In the genomic region with DNA sequence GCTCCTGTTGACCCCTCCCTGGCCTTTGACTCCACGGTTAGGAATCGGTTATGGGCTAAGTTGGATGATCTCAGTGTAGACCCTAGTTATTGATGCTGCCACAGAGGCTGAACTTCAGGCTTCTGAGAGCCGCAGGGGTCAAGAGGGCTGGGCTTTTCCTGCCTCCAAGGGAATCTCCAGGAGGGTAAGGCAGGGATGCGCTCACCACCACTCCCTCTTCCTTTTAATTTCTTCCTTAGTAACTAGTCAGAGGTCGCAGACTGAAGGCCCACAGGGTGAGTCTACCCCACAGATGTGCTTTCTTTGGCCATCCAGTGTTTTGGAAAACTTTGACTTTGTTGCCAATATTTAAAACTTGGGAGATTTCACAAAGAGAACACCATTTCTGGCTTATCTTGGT, we compare ENCODE assay signal across 32 cellular contexts.
"Had no signal": no experiment of that assay in that cellular context is flagged by ENCODE, and none has a peak within 500 bp of the region (broad histone marks: within the 10 kb centered on the region; RNA-seq: fewer than 3 reads in every experiment).

No MANE protein-coding gene starts in this region.

- H3K4me1 Mint-ChIP-seq: activated B cell treated with CpG ODN at 0.5 μM for 24 hours; activated CD8-positive, alpha-beta memory T cell treated with anti-CD3 and anti-CD28 coated beads, Interleukin-2, amount 10 ng/mL, durations not matched to agents 7 days and 5 days; activated naive CD4-positive, alpha-beta T cell treated with anti-CD3 and anti-CD28 coated beads, Interleukin-2, amount 50 U/mL, for 24 hours; activated naive CD8-positive, alpha-beta T cell treated with anti-CD3 and anti-CD28 coated beads for 36 hours; activated naive CD8-positive, alpha-beta T cell treated with anti-CD3 and anti-CD28 coated beads, Interleukin-2, amount 50 U/mL, for 24 hours had no signal

- H3K36me3 Mint-ChIP-seq: activated CD4-positive, alpha-beta memory T cell treated with anti-CD3 and anti-CD28 coated beads for 36 hours; activated CD8-positive, alpha-beta memory T cell treated with anti-CD3 and anti-CD28 coated beads, Interleukin-2, amount 10 ng/mL, durations not matched to agents 7 days and 5 days; activated naive CD8-positive, alpha-beta T cell treated with anti-CD3 and anti-CD28 coated beads for 36 hours had no signal

- ATAC-seq: activated CD4-positive, CD25-positive, alpha-beta regulatory T cell treated with anti-CD3 and anti-CD28 coated beads, Interleukin-2, amount 50 U/mL, for 24 hours; activated CD8-positive, alpha-beta memory T cell treated with anti-CD3 and anti-CD28 coated beads, Interleukin-2, amount 10 ng/mL, durations not matched to agents 7 days and 5 days; activated CD8-positive, alpha-beta T cell treated with anti-CD3 and anti-CD28 coated beads, Interleukin-2, amount 10 ng/mL, durations not matched to agents 7 days and 5 days; activated naive CD8-positive, alpha-beta T cell treated with anti-CD3 and anti-CD28 coated beads, Interleukin-2, amount 50 U/mL, for 24 hours; body of pancreas; gastroesophageal sphincter; heart right ventricle had no signal

- H3K27me3 Mint-ChIP-seq: activated B cell treated with CpG ODN at 0.5 μM for 24 hours; activated CD4-positive, alpha-beta memory T cell treated with anti-CD3 and anti-CD28 coated beads for 36 hours; activated CD8-positive, alpha-beta memory T cell treated with anti-CD3 and anti-CD28 coated beads, Interleukin-2, amount 10 ng/mL, durations not matched to agents 7 days and 5 days; activated naive CD4-positive, alpha-beta T cell treated with anti-CD3 and anti-CD28 coated beads, Interleukin-2, amount 50 U/mL, for 24 hours; activated naive CD8-positive, alpha-beta T cell treated with anti-CD3 and anti-CD28 coated beads for 36 hours; activated naive CD8-positive, alpha-beta T cell treated with anti-CD3 and anti-CD28 coated beads, Interleukin-2, amount 50 U/mL, for 24 hours had no signal

- H3K4me1 ChIP-seq: adrenal gland, gastroesophageal sphincter, heart right ventricle had no signal

- H3K9me3 ChIP-seq: adrenal gland, body of pancreas, esophagus squamous epithelium, gastroesophageal sphincter, heart right ventricle had no signal

- H3K36me3 ChIP-seq: adrenal gland, esophagus squamous epithelium, gastroesophageal sphincter, heart right ventricle, WERI-Rb-1 had no signal

- H3K4me3 Mint-ChIP-seq: activated B cell treated with CpG ODN at 0.5 μM for 24 hours; activated CD4-positive, alpha-beta memory T cell treated with anti-CD3 and anti-CD28 coated beads for 36 hours; activated CD8-positive, alpha-beta memory T cell treated with anti-CD3 and anti-CD28 coated beads, Interleukin-2, amount 10 ng/mL, durations not matched to agents 7 days and 5 days; activated CD8-positive, alpha-beta T cell treated with anti-CD3 and anti-CD28 coated beads, Interleukin-2, amount 10 ng/mL, durations not matched to agents 7 days and 5 days; activated naive CD4-positive, alpha-beta T cell treated with anti-CD3 and anti-CD28 coated beads for 36 hours; activated naive CD4-positive, alpha-beta T cell treated with anti-CD3 and anti-CD28 coated beads, Interleukin-2, amount 50 U/mL, for 24 hours; activated naive CD8-positive, alpha-beta T cell treated with anti-CD3 and anti-CD28 coated beads for 36 hours; activated naive CD8-positive, alpha-beta T cell treated with anti-CD3 and anti-CD28 coated beads, Interleukin-2, amount 50 U/mL, for 24 hours; activated T-helper 1 cell treated with anti-CD3 and anti-CD28 coated beads, Interleukin-12 subunit alpha, Interleukin-12 subunit beta, Interleukin-2, Interleukin-4 antibody, amounts not matched to agents 30 ng/mL and 10 ng/mL and 1 ng/mL, durations not matched to agents 14 hours and 24 hours and 36 hours; T-helper 2 cell treated with Interferon-gamma antibody and Interleukin-4, amounts not matched to agents 5 μg/mL and 100 μg/mL, for 36 hours had no signal

- H3K27ac ChIP-seq: adrenal gland, body of pancreas, esophagus squamous epithelium, gastroesophageal sphincter, heart right ventricle, WERI-Rb-1 had no signal

- DNase-seq: activated B cell treated with CpG ODN at 0.5 μM for 24 hours; activated CD4-positive, alpha-beta memory T cell treated with anti-CD3 and anti-CD28 coated beads for 36 hours; activated CD4-positive, alpha-beta T cell treated with anti-CD3 and anti-CD28 coated beads for 48 hours; activated CD8-positive, alpha-beta memory T cell treated with anti-CD3 and anti-CD28 coated beads, Interleukin-2, amount 10 ng/mL, durations not matched to agents 7 days and 5 days; activated CD8-positive, alpha-beta memory T cell treated with anti-CD3 and anti-CD28 coated beads, Interleukin-2, amount 50 U/mL, for 4 hours; activated CD8-positive, alpha-beta T cell treated with anti-CD3 and anti-CD28 coated beads, Interleukin-2, amount 10 ng/mL, durations not matched to agents 7 days and 5 days; activated effector memory CD4-positive, alpha-beta T cell treated with anti-CD3 and anti-CD28 coated beads, Interleukin-2, amount 50 U/mL, for 16 hours; activated naive CD4-positive, alpha-beta T cell treated with anti-CD3 and anti-CD28 coated beads for 36 hours; activated naive CD8-positive, alpha-beta T cell treated with anti-CD3 and anti-CD28 coated beads for 36 hours; activated naive CD8-positive, alpha-beta T cell treated with anti-CD3 and anti-CD28 coated beads, Interleukin-2, amount 50 U/mL, for 24 hours; activated T-cell treated with anti-CD3 and anti-CD28 coated beads, Interleukin-2, amount 50 U/mL, for 1 hour; activated T-cell treated with anti-CD3 and anti-CD28 coated beads, Interleukin-2, amount 50 U/mL, for 48 hours; amygdala; aorta; body of pancreas; caudate nucleus; cortex of kidney; dermis blood vessel endothelial cell; effector CD8-positive, alpha-beta T cell; erythroblast; esophagus squamous epithelium; foreskin melanocyte; heart right ventricle; T1000; WERI-Rb-1 had no signal

- H3K27me3 ChIP-seq: adrenal gland, body of pancreas, esophagus squamous epithelium, gastroesophageal sphincter, heart right ventricle had no signal

- H3K4me3 ChIP-seq: adrenal gland, body of pancreas, esophagus squamous epithelium, gastroesophageal sphincter, heart right ventricle had no signal

- H3K27ac Mint-ChIP-seq: activated B cell treated with CpG ODN at 0.5 μM for 24 hours; activated CD4-positive, alpha-beta memory T cell treated with anti-CD3 and anti-CD28 coated beads for 36 hours; activated CD8-positive, alpha-beta memory T cell treated with anti-CD3 and anti-CD28 coated beads, Interleukin-2, amount 10 ng/mL, durations not matched to agents 7 days and 5 days; activated CD8-positive, alpha-beta T cell treated with anti-CD3 and anti-CD28 coated beads, Interleukin-2, amount 10 ng/mL, durations not matched to agents 7 days and 5 days; activated naive CD4-positive, alpha-beta T cell treated with anti-CD3 and anti-CD28 coated beads for 36 hours; activated naive CD8-positive, alpha-beta T cell treated with anti-CD3 and anti-CD28 coated beads for 36 hours; activated naive CD8-positive, alpha-beta T cell treated with anti-CD3 and anti-CD28 coated beads, Interleukin-2, amount 50 U/mL, for 24 hours; activated T-helper 1 cell treated with anti-CD3 and anti-CD28 coated beads, Interleukin-12 subunit alpha, Interleukin-12 subunit beta, Interleukin-2, Interleukin-4 antibody, amounts not matched to agents 30 ng/mL and 10 ng/mL and 1 ng/mL, durations not matched to agents 14 hours and 24 hours and 36 hours; activated T-helper 2 cell treated with anti-CD3 and anti-CD28 coated beads, Interferon-gamma antibody, Interleukin-2, Interleukin-4, amounts not matched to agents 10 μg/mL and 5 μg/mL and 100 μg/mL, durations not matched to agents 14 hours and 24 hours and 36 hours; T-helper 2 cell treated with Interferon-gamma antibody and Interleukin-4, amounts not matched to agents 5 μg/mL and 100 μg/mL, for 36 hours had no signal

- H3K9me3 Mint-ChIP-seq: activated B cell treated with CpG ODN at 0.5 μM for 24 hours; activated CD4-positive, alpha-beta memory T cell treated with anti-CD3 and anti-CD28 coated beads for 36 hours; activated naive CD4-positive, alpha-beta T cell treated with anti-CD3 and anti-CD28 coated beads for 36 hours; activated naive CD4-positive, alpha-beta T cell treated with anti-CD3 and anti-CD28 coated beads, Interleukin-2, amount 50 U/mL, for 24 hours; activated naive CD8-positive, alpha-beta T cell treated with anti-CD3 and anti-CD28 coated beads for 36 hours; activated naive CD8-positive, alpha-beta T cell treated with anti-CD3 and anti-CD28 coated beads, Interleukin-2, amount 50 U/mL, for 24 hours; activated T-helper 1 cell treated with anti-CD3 and anti-CD28 coated beads, Interleukin-12 subunit alpha, Interleukin-12 subunit beta, Interleukin-2, Interleukin-4 antibody, amounts not matched to agents 30 ng/mL and 10 ng/mL and 1 ng/mL, durations not matched to agents 14 hours and 24 hours and 36 hours; activated T-helper 2 cell treated with anti-CD3 and anti-CD28 coated beads, Interferon-gamma antibody, Interleukin-2, Interleukin-4, amounts not matched to agents 10 μg/mL and 5 μg/mL and 100 μg/mL, durations not matched to agents 14 hours and 24 hours and 36 hours; T-helper 2 cell treated with Interferon-gamma antibody and Interleukin-4, amounts not matched to agents 5 μg/mL and 100 μg/mL, for 36 hours had no signal
